In genomic region chr11:1510928-1511327, GRCh38 we compare ENCODE assay signal across 1 cellular context.
TF ChIP-seq lines count a peak whose summit lies in the region.

No MANE protein-coding gene starts in this region.

TF ChIP-seq in WTC11, 78 proteins besides CTCF, POLR2A, EP300 and RAD21 (continued from another document):
- TF ChIP-seq, protein P1, sequence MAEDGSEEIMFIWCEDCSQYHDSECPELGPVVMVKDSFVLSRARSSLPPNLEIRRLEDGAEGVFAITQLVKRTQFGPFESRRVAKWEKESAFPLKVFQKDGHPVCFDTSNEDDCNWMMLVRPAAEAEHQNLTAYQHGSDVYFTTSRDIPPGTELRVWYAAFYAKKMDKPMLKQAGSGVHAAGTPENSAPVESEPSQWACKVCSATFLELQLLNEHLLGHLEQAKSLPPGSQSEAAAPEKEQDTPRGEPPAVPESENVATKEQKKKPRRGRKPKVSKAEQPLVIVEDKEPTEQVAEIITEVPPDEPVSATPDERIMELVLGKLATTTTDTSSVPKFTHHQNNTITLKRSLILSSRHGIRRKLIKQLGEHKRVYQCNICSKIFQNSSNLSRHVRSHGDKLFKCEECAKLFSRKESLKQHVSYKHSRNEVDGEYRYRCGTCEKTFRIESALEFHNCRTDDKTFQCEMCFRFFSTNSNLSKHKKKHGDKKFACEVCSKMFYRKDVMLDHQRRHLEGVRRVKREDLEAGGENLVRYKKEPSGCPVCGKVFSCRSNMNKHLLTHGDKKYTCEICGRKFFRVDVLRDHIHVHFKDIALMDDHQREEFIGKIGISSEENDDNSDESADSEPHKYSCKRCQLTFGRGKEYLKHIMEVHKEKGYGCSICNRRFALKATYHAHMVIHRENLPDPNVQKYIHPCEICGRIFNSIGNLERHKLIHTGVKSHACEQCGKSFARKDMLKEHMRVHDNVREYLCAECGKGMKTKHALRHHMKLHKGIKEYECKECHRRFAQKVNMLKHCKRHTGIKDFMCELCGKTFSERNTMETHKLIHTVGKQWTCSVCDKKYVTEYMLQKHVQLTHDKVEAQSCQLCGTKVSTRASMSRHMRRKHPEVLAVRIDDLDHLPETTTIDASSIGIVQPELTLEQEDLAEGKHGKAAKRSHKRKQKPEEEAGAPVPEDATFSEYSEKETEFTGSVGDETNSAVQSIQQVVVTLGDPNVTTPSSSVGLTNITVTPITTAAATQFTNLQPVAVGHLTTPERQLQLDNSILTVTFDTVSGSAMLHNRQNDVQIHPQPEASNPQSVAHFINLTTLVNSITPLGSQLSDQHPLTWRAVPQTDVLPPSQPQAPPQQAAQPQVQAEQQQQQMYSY (CRISPR knock-in tag; IDR thresholded peaks at IDR 0.05) = no peak
- TF ChIP-seq ZNF423 (CRISPR knock-in tag; IDR thresholded peaks at IDR 0.05) = no peak
- TF ChIP-seq KAT7 (CRISPR knock-in tag; IDR thresholded peaks at IDR 0.05; ENCODE audit: borderline replicate concordance) = no peak
- TF ChIP-seq NFE2L1 (CRISPR knock-in tag; IDR thresholded peaks at IDR 0.05) = no peak
- TF ChIP-seq, protein P2, sequence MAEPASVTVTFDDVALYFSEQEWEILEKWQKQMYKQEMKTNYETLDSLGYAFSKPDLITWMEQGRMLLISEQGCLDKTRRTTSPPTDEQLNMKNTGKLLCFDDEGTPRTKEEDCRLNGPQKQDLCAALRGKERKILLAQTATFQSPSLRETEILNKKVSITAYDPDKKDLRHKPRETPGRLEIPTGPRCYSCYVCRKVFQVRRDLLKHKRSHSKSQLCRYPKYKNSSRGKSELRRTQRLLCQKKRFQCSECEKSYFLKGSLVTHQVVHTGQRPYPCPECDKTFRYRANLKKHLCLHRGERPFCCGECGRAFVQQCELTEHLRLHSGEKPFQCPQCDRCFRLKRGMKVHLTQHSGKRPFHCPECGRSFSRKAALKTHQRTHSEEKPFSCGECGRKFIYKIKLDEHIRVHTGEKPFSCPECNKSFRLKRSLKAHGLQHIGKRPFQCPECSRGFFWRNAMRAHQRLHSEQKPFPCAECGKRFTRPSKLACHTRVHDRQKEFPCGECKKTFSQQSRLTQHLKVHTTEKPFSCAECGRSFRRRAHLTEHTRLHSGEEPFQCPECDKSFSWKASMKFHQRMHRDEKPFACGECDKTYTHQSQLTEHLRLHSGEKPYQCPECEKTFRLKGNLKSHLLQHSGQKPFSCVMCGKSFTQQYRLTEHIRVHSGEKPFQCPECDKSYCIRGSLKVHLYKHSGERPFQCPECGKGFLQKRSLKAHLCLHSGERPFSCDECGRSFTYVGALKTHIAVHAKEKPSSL (CRISPR knock-in tag; conservative IDR thresholded peaks at IDR 0.05) = no peak
- TF ChIP-seq AFF4 (CRISPR knock-in tag; IDR thresholded peaks at IDR 0.05; ENCODE audit: borderline replicate concordance) = no peak
- TF ChIP-seq OVOL2 (CRISPR knock-in tag; IDR thresholded peaks at IDR 0.05; ENCODE audit: borderline replicate concordance) = no peak
- TF ChIP-seq ESRRA (CRISPR knock-in tag; IDR thresholded peaks at IDR 0.05; ENCODE audit: borderline replicate concordance) = no peak
- no peak for TF ChIP-seq ZNF219 (CRISPR knock-in tag; IDR thresholded peaks at IDR 0.05; ENCODE audit: borderline replicate concordance)
- TF ChIP-seq AR (CRISPR knock-in tag; IDR thresholded peaks at IDR 0.05) = no peak
- no peak for TF ChIP-seq GRHL2 (CRISPR knock-in tag; IDR thresholded peaks at IDR 0.05; ENCODE audit: insufficient replicate concordance, severe bottlenecking)
- no peak for TF ChIP-seq E2F4 (CRISPR knock-in tag; IDR thresholded peaks at IDR 0.05; ENCODE audit: borderline replicate concordance, low read depth)
- TF ChIP-seq, protein P3, sequence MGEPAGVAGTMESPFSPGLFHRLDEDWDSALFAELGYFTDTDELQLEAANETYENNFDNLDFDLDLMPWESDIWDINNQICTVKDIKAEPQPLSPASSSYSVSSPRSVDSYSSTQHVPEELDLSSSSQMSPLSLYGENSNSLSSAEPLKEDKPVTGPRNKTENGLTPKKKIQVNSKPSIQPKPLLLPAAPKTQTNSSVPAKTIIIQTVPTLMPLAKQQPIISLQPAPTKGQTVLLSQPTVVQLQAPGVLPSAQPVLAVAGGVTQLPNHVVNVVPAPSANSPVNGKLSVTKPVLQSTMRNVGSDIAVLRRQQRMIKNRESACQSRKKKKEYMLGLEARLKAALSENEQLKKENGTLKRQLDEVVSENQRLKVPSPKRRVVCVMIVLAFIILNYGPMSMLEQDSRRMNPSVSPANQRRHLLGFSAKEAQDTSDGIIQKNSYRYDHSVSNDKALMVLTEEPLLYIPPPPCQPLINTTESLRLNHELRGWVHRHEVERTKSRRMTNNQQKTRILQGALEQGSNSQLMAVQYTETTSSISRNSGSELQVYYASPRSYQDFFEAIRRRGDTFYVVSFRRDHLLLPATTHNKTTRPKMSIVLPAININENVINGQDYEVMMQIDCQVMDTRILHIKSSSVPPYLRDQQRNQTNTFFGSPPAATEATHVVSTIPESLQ (CRISPR knock-in tag; IDR thresholded peaks at IDR 0.05) = no peak
